9 cellular contexts compared by ENCODE assay signal in the genomic region with DNA sequence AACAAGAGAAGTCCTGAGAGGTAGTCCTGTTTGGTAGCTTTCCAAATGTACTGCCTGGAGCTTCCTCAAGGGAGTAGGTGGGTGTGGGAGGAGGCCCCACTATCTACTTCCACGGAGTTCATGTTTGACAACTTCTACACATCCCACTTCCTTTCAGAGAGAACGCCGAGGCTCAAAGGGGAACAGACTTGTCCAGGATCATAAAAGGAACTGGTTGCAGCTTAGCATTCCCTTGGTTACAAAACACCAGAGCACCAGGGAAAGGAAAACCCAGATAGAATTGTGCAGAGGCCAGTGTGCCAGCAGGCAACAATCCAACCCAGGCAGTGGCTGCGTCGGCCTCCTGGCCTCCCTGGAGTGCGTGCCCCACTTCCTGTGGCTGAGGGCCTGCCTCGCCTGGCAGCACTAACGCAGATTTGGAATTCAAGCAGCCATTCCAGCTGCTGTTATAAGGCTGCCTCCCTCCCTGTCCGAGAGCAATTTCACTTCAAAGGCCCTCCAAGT. TPM values are rescaled to one million over a fixed set of nuclear protein-coding genes. Genes with fewer than 3 reads are reported as not detected.
A peak's percentile ranks its signal among the peaks of the same experiment; 100 is the strongest.
DNase-seq lines count a peak whose midpoint lies in the region; ATAC-seq and TF ChIP-seq lines count a peak whose summit lies in the region.
"Had no signal": no experiment of that assay in that cellular context is flagged by ENCODE, and none has a peak within 500 bp of the region (broad histone marks: within the 10 kb centered on the region; RNA-seq: fewer than 3 reads in every experiment).

No MANE protein-coding gene starts in this region.

- intact Hi-C loops in gastrocnemius medialis (cut with DNase I; ENCODE audit: low total_unique reads), result no loop called here
- intact Hi-C loops in activated CD4-positive, alpha-beta T cell treated with anti-CD3 and anti-CD28 coated beads, Interleukin-2, amount 10 ng/mL, durations not matched to agents 24 days and 14 days (cut with micrococcal nuclease), result no loop called here
- intact Hi-C loops in natural killer cell (cut with micrococcal nuclease), result no loop called here

- TF ChIP-seq POLR2A in gastrocnemius medialis (IDR thresholded peaks at IDR 0.05), result no peak

- H3K36me3 Mint-ChIP-seq in activated CD4-positive, alpha-beta T cell treated with anti-CD3 and anti-CD28 coated beads, Interleukin-2, amount 10 ng/mL, durations not matched to agents 24 days and 14 days (ENCODE audit: low read depth), result peaks cover 2% of the 10 kb centered on the region
- H3K36me3 Mint-ChIP-seq in natural killer cell, result no peaks in the 10 kb centered on the region

- peaks cover 24 to 31% of the 10 kb centered on the region in 2 donors for H3K4me1 ChIP-seq in gastrocnemius medialis

- H3K4me3 Mint-ChIP-seq in activated CD4-positive, alpha-beta T cell treated with anti-CD3 and anti-CD28 coated beads, Interleukin-2, amount 10 ng/mL, durations not matched to agents 24 days and 14 days, result no peak overlapping the region
- H3K4me3 Mint-ChIP-seq in natural killer cell, result no peak overlapping the region

- H3K9me3 Mint-ChIP-seq in activated CD4-positive, alpha-beta T cell treated with anti-CD3 and anti-CD28 coated beads, Interleukin-2, amount 10 ng/mL, durations not matched to agents 24 days and 14 days, result no peaks in the 10 kb centered on the region
- H3K9me3 Mint-ChIP-seq in natural killer cell, result no peaks in the 10 kb centered on the region

- H3K9me3 ChIP-seq in gastrocnemius medialis, result no peaks in the 10 kb centered on the region
- H3K9me3 ChIP-seq: SJSA1 had no signal

- in situ Hi-C loops in GM13976 (cut with MboI; ENCODE audit: low sequenced_read_pairs, unreplicated experiment) (loop anchor here (10.0 kb wide), 1 partner anchor 291 kb away; no protein-coding TSS in a partner anchor), gastrocnemius medialis (cut with MboI; ENCODE audit: low sequenced_read_pairs in 4 of 4) (loop anchor here in 1 of 4 donors (25.0 kb wide), 1 partner anchor 436 kb away; no protein-coding TSS in a partner anchor)

- H3K27ac ChIP-seq in gastrocnemius medialis, result no peak overlapping the region
- H3K27ac ChIP-seq: SJSA1 had no signal

- H3K36me3 ChIP-seq in gastrocnemius medialis, result no peaks in the 10 kb centered on the region

- H3K27me3 ChIP-seq in gastrocnemius medialis, result peaks cover 27 to 28% (median 27%) of the 10 kb centered on the region in 3 donors

- peaks cover 14% of the 10 kb centered on the region for H3K27me3 Mint-ChIP-seq in activated CD4-positive, alpha-beta T cell treated with anti-CD3 and anti-CD28 coated beads, Interleukin-2, amount 10 ng/mL, durations not matched to agents 24 days and 14 days
- no peaks in the 10 kb centered on the region for H3K27me3 Mint-ChIP-seq in natural killer cell (ENCODE audit: low read depth in 2 of 2)

- ATAC-seq in gastrocnemius medialis (peak; percentile 39 to 60), GM21529 (IDR thresholded peaks at IDR 0.05; ENCODE audit: unreplicated experiment) (no peak), natural killer cell (no peak)

- H3K4me1 Mint-ChIP-seq in activated CD4-positive, alpha-beta T cell treated with anti-CD3 and anti-CD28 coated beads, Interleukin-2, amount 10 ng/mL, durations not matched to agents 24 days and 14 days, result peaks cover 6% of the 10 kb centered on the region
- H3K4me1 Mint-ChIP-seq in natural killer cell, result peaks cover 0 to 5% of the 10 kb centered on the region in 2 donors

- DNase-seq in GM13976 (ENCODE audit: low spot score) (peak; percentile 25), RPMI7951 (ENCODE audit: low read depth) (peak; percentile 73), fibroblast of pulmonary artery (ENCODE audit: low read depth) (peak; percentile 92), gastrocnemius medialis (peak in 1 of 2 donors; percentile 47), NCI-H1048 (lab: John Stamatoyannopoulos, UW) (no peak), natural killer cell (no peak)
- DNase-seq in activated CD4-positive, alpha-beta T cell treated with anti-CD3 and anti-CD28 coated beads, Interleukin-2, amount 10 ng/mL, durations not matched to agents 24 days and 14 days, result no peak

- H3K4me3 ChIP-seq in fibroblast of pulmonary artery (replicated peaks; ENCODE audit: low read depth, low read length) (no peak overlapping the region), gastrocnemius medialis (no peak overlapping the region)
- H3K4me3 ChIP-seq: SJSA1 had no signal

- H3K27ac Mint-ChIP-seq in activated CD4-positive, alpha-beta T cell treated with anti-CD3 and anti-CD28 coated beads, Interleukin-2, amount 10 ng/mL, durations not matched to agents 24 days and 14 days, result no peak overlapping the region
- H3K27ac Mint-ChIP-seq in natural killer cell, result no peak overlapping the region

- TF ChIP-seq CTCF in GM13976 (IDR thresholded peaks at IDR 0.05; ENCODE audit: borderline replicate concordance, control extremely low read depth, extremely low read depth, insufficient read depth, missing control alignments) (no peak), fibroblast of pulmonary artery (IDR thresholded peaks at IDR 0.05; ENCODE audit: low read length, missing control alignments) (no peak), gastrocnemius medialis (IDR thresholded peaks at IDR 0.05 in 4 of 5, conservative IDR thresholded peaks at IDR 0.05 in 1 of 5) (no peak), natural killer cell (IDR thresholded peaks at IDR 0.05) (no peak)

RNA-seq across cellular contexts. Expression of a gene that starts 4.2 kb away (rescaled TPM):
- 0.59 and 0.96 TPM in 2 replicates for total RNA-seq in RPMI7951 (2014; rRNA removed; shearing (Covaris generic))
- total RNA-seq in gastrocnemius medialis, result under 1 TPM in 2 of 4 donors, not detected in 2; 0.46 to 0.75 TPM
- total RNA-seq in activated CD4-positive, alpha-beta T cell treated with anti-CD3 and anti-CD28 coated beads, Interleukin-2, amount 10 ng/mL, durations not matched to agents 24 days and 14 days, result 0.42 and 0.71 TPM in 2 replicates
- 1 to 10 TPM in 1 of 3 donors, under 1 TPM in 1, not detected in 1; 0.47 to 1.1 TPM for total RNA-seq in natural killer cell

Comparison
In these comparisons a context has a peak if more than half of its experiments do, and no peak if none do; other contexts are left out.
1. DNase-seq: peak in GM13976 (single experiment), RPMI7951 (single experiment) and fibroblast of pulmonary artery (single experiment); none in activated CD4-positive, alpha-beta T cell treated with anti-CD3 and anti-CD28 coated beads, Interleukin-2, amount 10 ng/mL, durations not matched to agents 24 days and 14 days (single experiment), NCI-H1048 (single experiment) and natural killer cell (single experiment).
2. ATAC-seq: peak in gastrocnemius medialis (2 of 2); none in GM21529 (single experiment) and natural killer cell (0 of 3).